Comparison of ENCODE assay signal across 14 cellular contexts in the genomic region with DNA sequence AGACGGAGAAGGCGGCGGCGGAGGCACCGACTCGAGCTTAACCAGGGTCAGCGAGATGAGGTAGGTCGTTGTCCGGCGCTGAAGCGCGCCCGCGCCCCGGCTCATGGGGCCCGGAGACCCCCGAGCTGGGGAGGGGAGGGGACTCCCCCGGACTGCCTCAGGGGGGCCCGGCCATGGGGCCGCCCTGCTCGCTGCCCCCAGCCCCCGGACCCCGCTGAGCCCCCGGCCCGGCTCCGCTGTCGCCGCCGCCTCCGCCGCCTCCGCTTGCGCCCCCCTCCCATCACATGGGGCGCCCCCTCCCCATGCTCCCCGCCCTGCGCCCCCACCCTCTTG. TPM values are rescaled to one million over a fixed set of nuclear protein-coding genes. Genes with fewer than 3 reads are reported as not detected.
DNase-seq lines count a peak whose midpoint lies in the region; ATAC-seq and TF ChIP-seq lines count a peak whose summit lies in the region.
"Had no signal": no experiment of that assay in that cellular context is flagged by ENCODE, and none has a peak within 500 bp of the region (broad histone marks: within the 10 kb centered on the region; RNA-seq: fewer than 3 reads in every experiment).

No MANE protein-coding gene starts in this region.

- H3K4me3 ChIP-seq in AG09309 (ENCODE audit: control insufficient read depth, low read depth, low read length) = peak overlapping the region; percentile 12; the same call in 1 of the 2 replicates
- peak overlapping the region; percentile 77 for H3K4me3 ChIP-seq in SK-N-MC
- peak overlapping the region; percentile 3 to 50 for H3K4me3 ChIP-seq in gastroesophageal sphincter
- H3K4me3 ChIP-seq in prostate gland = peak overlapping the region; percentile 13 to 28
- H3K4me3 ChIP-seq: PC-9 had no signal

- peaks cover 89% of the 10 kb centered on the region for H3K27me3 ChIP-seq in gastroesophageal sphincter
- peaks cover 12% of the 10 kb centered on the region for H3K27me3 ChIP-seq in prostate gland (replicated peaks; ENCODE audit: insufficient read depth)

- H3K27ac ChIP-seq in SK-N-MC (no peak overlapping the region), gastroesophageal sphincter (peak overlapping the region in 1 of 4 donors; percentile 38), prostate gland (no peak overlapping the region)
- H3K27ac ChIP-seq: epithelial cell of prostate, PC-9, thyroid gland had no signal

- TF ChIP-seq POLR2A in gastroesophageal sphincter (IDR thresholded peaks at IDR 0.05) (no peak), prostate gland (IDR thresholded peaks at IDR 0.05) (no peak)

- TF ChIP-seq CTCF in AG09309 (IDR thresholded peaks at IDR 0.05; ENCODE audit: control insufficient read depth, insufficient read depth, low read depth, low read length, missing control alignments) = no peak
- TF ChIP-seq CTCF in gastroesophageal sphincter (IDR thresholded peaks at IDR 0.05) = no peak
- TF ChIP-seq CTCF in prostate gland (IDR thresholded peaks at IDR 0.05) = no peak

- WGBS in gastroesophageal sphincter (ENCODE audit: low coverage in 1 of 2), 2 donors = no CpG with 5 or more reads among the region's 36 CpGs
- 14% methylated on average over 24 of the region's 36 CpGs for WGBS in prostate gland

- no peak overlapping the region for H3K9ac ChIP-seq in SK-N-MC (ENCODE audit: insufficient read length)

- peaks cover 4 to 39% (median 31%) of the 10 kb centered on the region in 3 donors for H3K4me1 ChIP-seq in gastroesophageal sphincter
- peaks cover 22% of the 10 kb centered on the region for H3K4me1 ChIP-seq in prostate gland (replicated peaks)

- intact Hi-C loops in prostate gland (cut with DNase I) = no loop called here

- H3K9me3 ChIP-seq in SK-N-MC (ENCODE audit: low read depth, low read length) (no peaks in the 10 kb centered on the region), gastroesophageal sphincter (no peaks in the 10 kb centered on the region), prostate gland (no peaks in the 10 kb centered on the region)
- H3K9me3 ChIP-seq: thyroid gland had no signal

- ATAC-seq in gastroesophageal sphincter (peak; percentile 7), GM19023 (IDR thresholded peaks at IDR 0.05; ENCODE audit: unreplicated experiment) (no peak), HG03457 (IDR thresholded peaks at IDR 0.05; ENCODE audit: unreplicated experiment) (no peak), HG03045 (IDR thresholded peaks at IDR 0.05; ENCODE audit: unreplicated experiment) (no peak)
- ATAC-seq: left colon had no signal

- H3K36me3 ChIP-seq in SK-N-MC (ENCODE audit: insufficient read depth, low read length) = no peaks in the 10 kb centered on the region
- no peaks in the 10 kb centered on the region for H3K36me3 ChIP-seq in gastroesophageal sphincter
- H3K36me3 ChIP-seq in prostate gland = no peaks in the 10 kb centered on the region
- H3K36me3 ChIP-seq: thyroid gland had no signal

- no peak for TF ChIP-seq EP300 in gastroesophageal sphincter (IDR thresholded peaks at IDR 0.05)

- DNase-seq in AG09309 (ENCODE audit: low read depth) (no peak), SK-N-MC (ENCODE audit: low read depth, low spot score) (no peak), prostate gland (ENCODE audit: low spot score) (no peak)
- DNase-seq in activated CD4-positive, alpha-beta T cell treated with anti-CD3 and anti-CD28 coated beads for 48 hours = no peak
- DNase-seq: activated T-cell treated with anti-CD3 and anti-CD28 coated beads, Interleukin-2, amount 50 U/mL, for 1 hour; CD4-positive, CD25-positive, alpha-beta regulatory T cell; left colon; PC-9; thyroid gland had no signal

RNA-seq across cellular contexts. Expression of a gene that starts 0.4 kb away (rescaled TPM):
- total RNA-seq in gastroesophageal sphincter (1 to 10 TPM; 1.6 to 4.2 (median 3.3) TPM), prostate gland (1 to 10 TPM in 1 of 2 donors, under 1 TPM in 1; 0.82 to 4.2 TPM)

RNA-seq across cellular contexts. Expression of a gene that starts 6.7 kb away (rescaled TPM):
- total RNA-seq in gastroesophageal sphincter = 10 to 100 TPM; 47.0 to 75.8 (median 53.2) TPM
- 100 to 1,000 TPM in 1 of 2 donors, 10 to 100 TPM in 1; 40.4 to 127 TPM for total RNA-seq in prostate gland

RNA-seq across cellular contexts. Expression of a gene that starts 14.0 kb away (rescaled TPM):
- total RNA-seq in gastroesophageal sphincter (100 to 1,000 TPM in 2 of 4 donors, 10 to 100 TPM in 2; 56.7 to 107 (median 101) TPM), prostate gland (100 to 1,000 TPM in 1 of 2 donors, 10 to 100 TPM in 1; 97.5 to 103 TPM)

RNA-seq across cellular contexts. Expression of a gene that starts 16.8 kb away (rescaled TPM):
- total RNA-seq in gastroesophageal sphincter = 10 to 100 TPM in 1 of 4 donors, 1 to 10 TPM in 3; 3.4 to 11.1 (median 7.9) TPM
- 10 to 100 TPM; 11.1 to 13.2 TPM for total RNA-seq in prostate gland

RNA-seq across cellular contexts. Expression of a gene that starts 28.8 kb away (rescaled TPM):
- total RNA-seq in gastroesophageal sphincter (under 1 TPM in 3 of 4 donors, not detected in 1; 0.27 to 0.57 (median 0.31) TPM), prostate gland (under 1 TPM; 0.14 to 0.91 TPM)
- total RNA-seq: CD4-positive, CD25-positive, alpha-beta regulatory T cell had no signal

Comparison
In these comparisons a context has a peak if more than half of its experiments do, and no peak if none do; other contexts are left out.
1. H3K4me3 ChIP-seq: peak in every context shown above with its lines; median percentile 77 in SK-N-MC; 26 in gastroesophageal sphincter; 20 in prostate gland; 12 in AG09309.